ENCODE assay signal across 36 cellular contexts in genomic region chr18:64322189-64322588, GRCh38.
"Had no signal": no experiment of that assay in that cellular context is flagged by ENCODE, and none has a peak within 500 bp of the region (broad histone marks: within the 10 kb centered on the region; RNA-seq: fewer than 3 reads in every experiment).

No MANE protein-coding gene starts in this region.

- H3K27me3 Mint-ChIP-seq: activated CD4-positive, alpha-beta memory T cell treated with anti-CD3 and anti-CD28 coated beads, Interleukin-2, amount 10 ng/mL, durations not matched to agents 7 days and 5 days; activated CD4-positive, alpha-beta T cell treated with anti-CD3 and anti-CD28 coated beads for 36 hours; activated CD4-positive, alpha-beta T cell treated with anti-CD3 and anti-CD28 coated beads, Interleukin-2, amount 10 ng/mL, durations not matched to agents 7 days and 5 days; activated CD8-positive, alpha-beta memory T cell treated with anti-CD3 and anti-CD28 coated beads, Interleukin-2, amount 10 ng/mL, durations not matched to agents 7 days and 5 days; activated naive CD8-positive, alpha-beta T cell treated with anti-CD3 and anti-CD28 coated beads for 36 hours; activated T-cell treated with anti-CD3 and anti-CD28 coated beads, Interleukin-2, amount 50 U/mL, for 24 hours; activated T-helper 17 cell treated with anti-CD3 and anti-CD28 coated beads, Interleukin-2, amount 50 U/mL, for 72 hours had no signal

- H3K27ac Mint-ChIP-seq: activated CD4-positive, alpha-beta memory T cell treated with anti-CD3 and anti-CD28 coated beads, Interleukin-2, amount 10 ng/mL, durations not matched to agents 7 days and 5 days; activated CD4-positive, alpha-beta T cell treated with anti-CD3 and anti-CD28 coated beads for 36 hours; activated CD4-positive, alpha-beta T cell treated with anti-CD3 and anti-CD28 coated beads, Interleukin-2, amount 10 ng/mL, durations not matched to agents 7 days and 5 days; activated CD8-positive, alpha-beta memory T cell treated with anti-CD3 and anti-CD28 coated beads, Interleukin-2, amount 10 ng/mL, durations not matched to agents 7 days and 5 days; activated CD8-positive, alpha-beta T cell treated with anti-CD3 and anti-CD28 coated beads, Interleukin-2, amount 10 ng/mL, durations not matched to agents 7 days and 5 days; activated naive CD4-positive, alpha-beta T cell treated with anti-CD3 and anti-CD28 coated beads for 36 hours; activated naive CD4-positive, alpha-beta T cell treated with anti-CD3 and anti-CD28 coated beads, Interleukin-2, amount 50 U/mL, for 72 hours; activated naive CD8-positive, alpha-beta T cell treated with anti-CD3 and anti-CD28 coated beads for 36 hours; activated T-cell treated with anti-CD3 and anti-CD28 coated beads, Interleukin-2, amount 50 U/mL, for 24 hours; activated T-cell treated with anti-CD3 and anti-CD28 coated beads, Interleukin-2, amount 50 U/mL, for 72 hours; activated T-helper 1 cell treated with anti-CD3 and anti-CD28 coated beads, Interleukin-12 subunit alpha, Interleukin-12 subunit beta, Interleukin-2, Interleukin-4 antibody, amounts not matched to agents 30 ng/mL and 10 ng/mL and 1 ng/mL, durations not matched to agents 14 hours and 24 hours and 36 hours; activated T-helper 17 cell treated with anti-CD3 and anti-CD28 coated beads, Interleukin-2, amount 50 U/mL, for 72 hours; T-helper 1 cell treated with Interleukin-12 subunit alpha and Interleukin-12 subunit beta and Interleukin-4 antibody, amounts not matched to agents 30 μg/mL and 1 μg/mL, for 36 hours; T-helper 2 cell treated with Interferon-gamma antibody and Interleukin-4, amounts not matched to agents 5 μg/mL and 100 μg/mL, for 36 hours had no signal

- ATAC-seq: activated CD4-positive, alpha-beta T cell treated with anti-CD3 and anti-CD28 coated beads for 36 hours; activated CD4-positive, CD25-positive, alpha-beta regulatory T cell treated with anti-CD3 and anti-CD28 coated beads, Interleukin-2, amount 50 U/mL, for 24 hours; activated CD8-positive, alpha-beta memory T cell treated with anti-CD3 and anti-CD28 coated beads, Interleukin-2, amount 10 ng/mL, durations not matched to agents 7 days and 5 days; activated CD8-positive, alpha-beta T cell treated with anti-CD3 and anti-CD28 coated beads, Interleukin-2, amount 10 ng/mL, durations not matched to agents 7 days and 5 days; activated naive CD4-positive, alpha-beta T cell treated with anti-CD3 and anti-CD28 coated beads, Interleukin-2, amount 50 U/mL, for 72 hours; activated T-cell treated with anti-CD3 and anti-CD28 coated beads, Interleukin-2, amount 50 U/mL, for 72 hours; activated T-helper 17 cell treated with anti-CD3 and anti-CD28 coated beads, Interleukin-2, amount 50 U/mL, for 72 hours; body of pancreas had no signal

- H3K27ac ChIP-seq: adrenal gland, body of pancreas, brain microvascular endothelial cell, breast epithelium, VCaP had no signal

- H3K9me3 ChIP-seq: adrenal gland, body of pancreas, breast epithelium had no signal

- H3K4me3 ChIP-seq: adrenal gland, body of pancreas, breast epithelium had no signal

- H3K4me1 Mint-ChIP-seq: activated CD4-positive, alpha-beta memory T cell treated with anti-CD3 and anti-CD28 coated beads, Interleukin-2, amount 10 ng/mL, durations not matched to agents 7 days and 5 days; activated CD4-positive, alpha-beta T cell treated with anti-CD3 and anti-CD28 coated beads for 36 hours; activated CD4-positive, alpha-beta T cell treated with anti-CD3 and anti-CD28 coated beads, Interleukin-2, amount 10 ng/mL, durations not matched to agents 7 days and 5 days; activated CD8-positive, alpha-beta memory T cell treated with anti-CD3 and anti-CD28 coated beads, Interleukin-2, amount 10 ng/mL, durations not matched to agents 7 days and 5 days; activated naive CD8-positive, alpha-beta T cell treated with anti-CD3 and anti-CD28 coated beads for 36 hours; activated T-helper 17 cell treated with anti-CD3 and anti-CD28 coated beads, Interleukin-2, amount 50 U/mL, for 72 hours had no signal

- H3K4me3 Mint-ChIP-seq: activated CD4-positive, alpha-beta memory T cell treated with anti-CD3 and anti-CD28 coated beads, Interleukin-2, amount 10 ng/mL, durations not matched to agents 7 days and 5 days; activated CD4-positive, alpha-beta T cell treated with anti-CD3 and anti-CD28 coated beads for 36 hours; activated CD4-positive, alpha-beta T cell treated with anti-CD3 and anti-CD28 coated beads, Interleukin-2, amount 10 ng/mL, durations not matched to agents 7 days and 5 days; activated CD8-positive, alpha-beta memory T cell treated with anti-CD3 and anti-CD28 coated beads, Interleukin-2, amount 10 ng/mL, durations not matched to agents 7 days and 5 days; activated CD8-positive, alpha-beta T cell treated with anti-CD3 and anti-CD28 coated beads, Interleukin-2, amount 10 ng/mL, durations not matched to agents 7 days and 5 days; activated naive CD4-positive, alpha-beta T cell treated with anti-CD3 and anti-CD28 coated beads for 36 hours; activated naive CD8-positive, alpha-beta T cell treated with anti-CD3 and anti-CD28 coated beads for 36 hours; activated T-cell treated with anti-CD3 and anti-CD28 coated beads, Interleukin-2, amount 50 U/mL, for 24 hours; activated T-cell treated with anti-CD3 and anti-CD28 coated beads, Interleukin-2, amount 50 U/mL, for 72 hours; activated T-helper 1 cell treated with anti-CD3 and anti-CD28 coated beads, Interleukin-12 subunit alpha, Interleukin-12 subunit beta, Interleukin-2, Interleukin-4 antibody, amounts not matched to agents 30 ng/mL and 10 ng/mL and 1 ng/mL, durations not matched to agents 14 hours and 24 hours and 36 hours; activated T-helper 17 cell treated with anti-CD3 and anti-CD28 coated beads, Interleukin-2, amount 50 U/mL, for 72 hours; T-helper 1 cell treated with Interleukin-12 subunit alpha and Interleukin-12 subunit beta and Interleukin-4 antibody, amounts not matched to agents 30 μg/mL and 1 μg/mL, for 36 hours; T-helper 2 cell treated with Interferon-gamma antibody and Interleukin-4, amounts not matched to agents 5 μg/mL and 100 μg/mL, for 36 hours had no signal

- DNase-seq: activated CD4-positive, alpha-beta memory T cell treated with anti-CD3 and anti-CD28 coated beads, Interleukin-2, amount 10 ng/mL, durations not matched to agents 7 days and 5 days; activated CD4-positive, alpha-beta T cell treated with anti-CD3 and anti-CD28 coated beads for 1 hour; activated CD4-positive, alpha-beta T cell treated with anti-CD3 and anti-CD28 coated beads for 36 hours; activated CD4-positive, alpha-beta T cell treated with anti-CD3 and anti-CD28 coated beads for 48 hours; activated CD4-positive, alpha-beta T cell treated with anti-CD3 and anti-CD28 coated beads, Interleukin-2, amount 10 ng/mL, durations not matched to agents 7 days and 5 days; activated CD4-positive, alpha-beta T cell treated with anti-CD3 and anti-CD28 coated beads, Interleukin-2, amount 50 U/mL, for 48 hours; activated CD4-positive, CD25-positive, alpha-beta regulatory T cell; activated CD8-positive, alpha-beta memory T cell treated with anti-CD3 and anti-CD28 coated beads for 24 hours; activated CD8-positive, alpha-beta memory T cell treated with anti-CD3 and anti-CD28 coated beads, Interleukin-2, amount 10 ng/mL, durations not matched to agents 7 days and 5 days; activated CD8-positive, alpha-beta memory T cell treated with anti-CD3 and anti-CD28 coated beads, Interleukin-2, amount 50 U/mL, for 48 hours; activated CD8-positive, alpha-beta T cell treated with anti-CD3 and anti-CD28 coated beads, Interleukin-2, amount 10 ng/mL, durations not matched to agents 7 days and 5 days; activated effector memory CD4-positive, alpha-beta T cell treated with anti-CD3 and anti-CD28 coated beads, Interleukin-2, amount 50 U/mL, for 16 hours; activated gamma-delta T cell treated with Interleukin-2 at 50 U/mL for 16 hours; activated naive CD4-positive, alpha-beta T cell; activated naive CD4-positive, alpha-beta T cell treated with anti-CD3 and anti-CD28 coated beads for 36 hours; activated naive CD4-positive, alpha-beta T cell treated with anti-CD3 and anti-CD28 coated beads, Interleukin-2, amount 50 U/mL, for 16 hours; activated naive CD8-positive, alpha-beta T cell treated with anti-CD3 and anti-CD28 coated beads for 36 hours; activated T-cell treated with anti-CD3 and anti-CD28 coated beads, Interleukin-2, amount 50 U/mL, for 24 hours; activated T-cell treated with anti-CD3 and anti-CD28 coated beads, Interleukin-2, amount 50 U/mL, for 72 hours; adrenal gland; amniotic stem cell; aorta; body of pancreas; brain microvascular endothelial cell; central memory CD4-positive, alpha-beta T cell; T-helper 1 cell; T-helper 2 cell; T-helper 9 cell had no signal

- H3K27me3 ChIP-seq: adrenal gland, body of pancreas, brain microvascular endothelial cell, breast epithelium had no signal

- H3K36me3 ChIP-seq: adrenal gland, brain microvascular endothelial cell, breast epithelium had no signal

- H3K36me3 Mint-ChIP-seq: activated CD8-positive, alpha-beta memory T cell treated with anti-CD3 and anti-CD28 coated beads, Interleukin-2, amount 10 ng/mL, durations not matched to agents 7 days and 5 days; activated naive CD4-positive, alpha-beta T cell treated with anti-CD3 and anti-CD28 coated beads, Interleukin-2, amount 50 U/mL, for 72 hours had no signal

- H3K9me3 Mint-ChIP-seq: activated CD4-positive, alpha-beta T cell treated with anti-CD3 and anti-CD28 coated beads, Interleukin-2, amount 10 ng/mL, durations not matched to agents 7 days and 5 days had no signal

- H3K4me1 ChIP-seq: adrenal gland, body of pancreas, breast epithelium had no signal
